In genomic region chr17:22265807-22266206, GRCh38 we compare ENCODE assay signal across 24 cellular contexts.
"Had no signal": no experiment of that assay in that cellular context is flagged by ENCODE, and none has a peak within 500 bp of the region (broad histone marks: within the 10 kb centered on the region; RNA-seq: fewer than 3 reads in every experiment).

No MANE protein-coding gene starts in this region.

- H3K9me3 Mint-ChIP-seq: memory B cell had no signal

- H3K9me3 ChIP-seq: adrenal gland, gastrocnemius medialis, thoracic aorta had no signal

- ATAC-seq: activated T-helper 17 cell treated with anti-CD3 and anti-CD28 coated beads, Interleukin-2, amount 50 U/mL, for 72 hours; esophagus mucosa; gastrocnemius medialis; left cardiac atrium; stimulated activated naive B cell treated with anti-CD40 and anti-IgM and Interleukin-4, amounts not matched to agents 10 μg/mL and 1 μg/mL and 100 μg/mL, for 72 hours had no signal

- H3K4me1 Mint-ChIP-seq: activated T-helper 17 cell treated with anti-CD3 and anti-CD28 coated beads, Interleukin-2, amount 50 U/mL, for 72 hours; memory B cell; nephron progenitor cell; stimulated activated naive B cell treated with anti-CD40 and anti-IgM and Interleukin-4, amounts not matched to agents 10 μg/mL and 1 μg/mL and 100 μg/mL, for 72 hours had no signal

- H3K27ac ChIP-seq: adrenal gland, gastrocnemius medialis, sigmoid colon, thoracic aorta, VCaP had no signal

- DNase-seq: activated CD4-positive, alpha-beta T cell treated with anti-CD3 and anti-CD28 coated beads for 1 hour; activated CD4-positive, alpha-beta T cell treated with anti-CD3 and anti-CD28 coated beads, Interleukin-2, amount 50 U/mL, for 1 hour; activated CD8-positive, alpha-beta memory T cell treated with anti-CD3 and anti-CD28 coated beads for 24 hours; activated CD8-positive, alpha-beta memory T cell treated with anti-CD3 and anti-CD28 coated beads, Interleukin-2, amount 50 U/mL, for 4 hours; activated T-cell treated with anti-CD3 and anti-CD28 coated beads, Interleukin-2, amount 50 U/mL, for 24 hours; central memory CD4-positive, alpha-beta T cell; effector memory CD4-positive, alpha-beta T cell; gastrocnemius medialis; hypothalamus; left cardiac atrium; nephron progenitor cell; sigmoid colon; stimulated activated CD4-positive, alpha-beta T cell treated with anti-CD3 and anti-CD28 coated beads, Interleukin-2, amount 100 ng/mL, for 48 hours; stimulated activated CD8-positive, alpha-beta memory T cell treated with anti-CD3 and anti-CD28 coated beads, Interleukin-4, amount 100 ng/mL, for 48 hours; stimulated activated naive B cell treated with anti-CD40 and anti-IgM and Interleukin-4, amounts not matched to agents 10 μg/mL and 1 μg/mL and 100 μg/mL, for 72 hours had no signal

- H3K27ac Mint-ChIP-seq: activated naive CD8-positive, alpha-beta T cell; activated T-cell treated with anti-CD3 and anti-CD28 coated beads, Interleukin-2, amount 50 U/mL, for 24 hours; activated T-helper 17 cell treated with anti-CD3 and anti-CD28 coated beads, Interleukin-2, amount 50 U/mL, for 72 hours; memory B cell; nephron progenitor cell; stimulated activated naive B cell treated with anti-CD40 and anti-IgM and Interleukin-4, amounts not matched to agents 10 μg/mL and 1 μg/mL and 100 μg/mL, for 72 hours; type B pancreatic cell had no signal

- H3K36me3 Mint-ChIP-seq: activated naive CD8-positive, alpha-beta T cell; memory B cell; stimulated activated naive B cell treated with anti-CD40 and anti-IgM and Interleukin-4, amounts not matched to agents 10 μg/mL and 1 μg/mL and 100 μg/mL, for 72 hours; type B pancreatic cell had no signal

- H3K4me3 ChIP-seq: adrenal gland, gastrocnemius medialis, sigmoid colon, smooth muscle cell, thoracic aorta had no signal

- H3K27me3 ChIP-seq: adrenal gland, gastrocnemius medialis, sigmoid colon had no signal

- H3K36me3 ChIP-seq: adrenal gland, gastrocnemius medialis, sigmoid colon, thoracic aorta had no signal

- H3K4me1 ChIP-seq: adrenal gland, gastrocnemius medialis, sigmoid colon had no signal

- H3K27me3 Mint-ChIP-seq: activated naive CD8-positive, alpha-beta T cell; activated T-cell treated with anti-CD3 and anti-CD28 coated beads, Interleukin-2, amount 50 U/mL, for 24 hours; activated T-helper 17 cell treated with anti-CD3 and anti-CD28 coated beads, Interleukin-2, amount 50 U/mL, for 72 hours; memory B cell; stimulated activated naive B cell treated with anti-CD40 and anti-IgM and Interleukin-4, amounts not matched to agents 10 μg/mL and 1 μg/mL and 100 μg/mL, for 72 hours; type B pancreatic cell had no signal

- H3K4me3 Mint-ChIP-seq: activated naive CD8-positive, alpha-beta T cell; activated T-cell treated with anti-CD3 and anti-CD28 coated beads, Interleukin-2, amount 50 U/mL, for 24 hours; activated T-helper 17 cell treated with anti-CD3 and anti-CD28 coated beads, Interleukin-2, amount 50 U/mL, for 72 hours; memory B cell; nephron progenitor cell; stimulated activated naive B cell treated with anti-CD40 and anti-IgM and Interleukin-4, amounts not matched to agents 10 μg/mL and 1 μg/mL and 100 μg/mL, for 72 hours; type B pancreatic cell had no signal
